14 cellular contexts compared by ENCODE assay signal in the genomic region with DNA sequence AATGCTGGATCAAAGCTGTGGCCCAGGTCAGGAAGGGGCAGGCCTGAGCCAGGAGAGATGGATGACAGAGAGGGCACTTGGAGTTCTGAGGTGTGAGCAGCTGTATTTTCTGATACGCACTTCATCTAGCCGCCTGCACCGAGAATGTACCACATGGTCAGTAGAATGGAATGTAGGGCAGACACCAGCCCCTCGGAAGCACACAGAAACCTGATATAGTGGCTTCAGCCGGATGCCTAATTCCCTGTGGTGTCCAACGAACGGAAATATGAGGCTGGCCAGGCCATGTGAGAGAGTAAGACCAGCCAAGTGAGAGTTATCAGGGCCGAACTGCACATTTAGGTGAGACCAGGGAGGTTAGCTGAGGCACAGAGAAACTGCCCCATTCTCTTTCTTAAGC. TPM values are rescaled to one million over a fixed set of nuclear protein-coding genes. Genes with fewer than 3 reads are reported as not detected.
DNase-seq lines count a peak whose midpoint lies in the region; ATAC-seq and TF ChIP-seq lines count a peak whose summit lies in the region.
"Had no signal": no experiment of that assay in that cellular context is flagged by ENCODE, and none has a peak within 500 bp of the region (broad histone marks: within the 10 kb centered on the region; RNA-seq: fewer than 3 reads in every experiment).

No MANE protein-coding gene starts in this region.

- no peak for TF ChIP-seq EP300 in tibial nerve (IDR thresholded peaks at IDR 0.05)

- peak overlapping the region; percentile 86 for H3K27ac ChIP-seq in SJCRH30
- no peak overlapping the region for H3K27ac ChIP-seq in parathyroid adenoma
- no peak overlapping the region for H3K27ac ChIP-seq in tibial nerve

- DNase-seq in BJ (ENCODE audit: low read depth): peak; percentile 39
- DNase-seq in SJCRH30: peak; percentile 84 to 90
- peak; percentile 85 for DNase-seq in glomerular visceral epithelial cell (ENCODE audit: extremely low spot score)
- DNase-seq in SIG-M5 treated with dmso at 0.1 percent for 504 hours (lab: John Stamatoyannopoulos, UW; ENCODE audit: unreplicated experiment): no peak
- no peak for DNase-seq in NCI-H2196 (lab: John Stamatoyannopoulos, UW; ENCODE audit: unreplicated experiment)
- no peak for DNase-seq in tibial nerve (ENCODE audit: low spot score in 2 of 2)
- DNase-seq: activated CD8-positive, alpha-beta memory T cell treated with anti-CD3 and anti-CD28 coated beads, Interleukin-2, amount 10 ng/mL, durations not matched to agents 7 days and 5 days; KG1; NCI-H510A; stimulated activated naive CD8-positive, alpha-beta T cell treated with anti-CD3 and anti-CD28 coated beads, Interleukin-15, amount 100 ng/mL, for 72 hours; T-helper 1 cell had no signal

- no peak overlapping the region for H3K4me3 ChIP-seq in BJ (ENCODE audit: low read depth, low read length)
- peak overlapping the region; percentile 21 for H3K4me3 ChIP-seq in SJCRH30
- no peak overlapping the region for H3K4me3 ChIP-seq in parathyroid adenoma (ENCODE audit: low read depth, low read length)
- no peak overlapping the region for H3K4me3 ChIP-seq in tibial nerve

- WGBS in tibial nerve, 2 donors: 68 to 71% methylated on average over 8 of the region's 8 CpGs

- POLR2A ChIA-PET in BJ (lab: Charles Lee): no interaction called here

- TF ChIP-seq POLR2A in tibial nerve (IDR thresholded peaks at IDR 0.05): no peak

- ATAC-seq in GM21447 (IDR thresholded peaks at IDR 0.05; ENCODE audit: unreplicated experiment): no peak
- ATAC-seq: activated CD8-positive, alpha-beta memory T cell treated with anti-CD3 and anti-CD28 coated beads, Interleukin-2, amount 10 ng/mL, durations not matched to agents 7 days and 5 days; esophagus mucosa; stimulated activated naive CD8-positive, alpha-beta T cell treated with anti-CD3 and anti-CD28 coated beads, Interleukin-15, amount 100 ng/mL, for 72 hours had no signal

- H3K27me3 ChIP-seq in BJ (ENCODE audit: control insufficient read depth, insufficient read depth, low read length): no peaks in the 10 kb centered on the region
- H3K27me3 ChIP-seq in SJCRH30: no peaks in the 10 kb centered on the region
- H3K27me3 ChIP-seq in parathyroid adenoma (ENCODE audit: control insufficient read depth, insufficient read depth, low read length): no peaks in the 10 kb centered on the region
- H3K27me3 ChIP-seq in tibial nerve: no peaks in the 10 kb centered on the region

- no peaks in the 10 kb centered on the region for H3K79me2 ChIP-seq in parathyroid adenoma

- no peak for TF ChIP-seq CTCF in BJ (IDR thresholded peaks at IDR 0.05; ENCODE audit: insufficient read depth, low read depth, low read length)
- TF ChIP-seq CTCF in parathyroid adenoma (IDR thresholded peaks at IDR 0.05): no peak
- no peak for TF ChIP-seq CTCF in tibial nerve (IDR thresholded peaks at IDR 0.05)

- no peaks in the 10 kb centered on the region for H3K9me3 ChIP-seq in SJCRH30 (replicated peaks)
- H3K9me3 ChIP-seq in parathyroid adenoma (ENCODE audit: control insufficient read depth, low read length): no peaks in the 10 kb centered on the region
- H3K9me3 ChIP-seq in tibial nerve: no peaks in the 10 kb centered on the region

- H3K36me3 ChIP-seq in BJ (ENCODE audit: control insufficient read depth, insufficient read depth, low read length): no peaks in the 10 kb centered on the region
- no peaks in the 10 kb centered on the region for H3K36me3 ChIP-seq in SJCRH30
- no peaks in the 10 kb centered on the region for H3K36me3 ChIP-seq in parathyroid adenoma (ENCODE audit: control insufficient read depth, insufficient read depth, low read length)
- H3K36me3 ChIP-seq in tibial nerve: no peaks in the 10 kb centered on the region

- CTCF ChIA-PET in BJ (lab: Yijun Ruan, JAX): no interaction called here

- H3K9ac ChIP-seq in parathyroid adenoma: no peak overlapping the region

- peak overlapping the region; percentile 5 for H2AFZ ChIP-seq in parathyroid adenoma

- H3K4me1 ChIP-seq in SJCRH30: peaks cover 21% of the 10 kb centered on the region
- no peaks in the 10 kb centered on the region for H3K4me1 ChIP-seq in parathyroid adenoma
- peaks cover 0 to 16% (median 0%) of the 10 kb centered on the region in 4 donors for H3K4me1 ChIP-seq in tibial nerve

- no peak overlapping the region for H3K4me2 ChIP-seq in parathyroid adenoma (ENCODE audit: low read length)

RNA-seq across cellular contexts. Expression of a gene that starts 46.7 kb away (rescaled TPM):
- 3.3 and 3.7 TPM in 2 replicates for polyA plus RNA-seq in BJ (2011; rRNA removed)
- 6.9 and 9.6 TPM in 2 replicates for polyA minus RNA-seq in BJ (2011; rRNA and poly(A)+ RNA removed)
- total RNA-seq in SJCRH30 (2014; rRNA removed; shearing (Covaris generic)): 4.8 and 5.0 TPM in 2 replicates
- 10 to 100 TPM; 16.3 to 30.6 (median 22.7) TPM for total RNA-seq in tibial nerve

RNA-seq across cellular contexts. Expression of a gene that starts 53.3 kb away (rescaled TPM):
- 4.5 and 7.4 TPM in 2 replicates for polyA plus RNA-seq in BJ (2011; rRNA removed)
- polyA minus RNA-seq in BJ (2011; rRNA and poly(A)+ RNA removed): 2.3 and 2.5 TPM in 2 replicates
- 9.1 and 9.5 TPM in 2 replicates for total RNA-seq in SJCRH30 (2014; rRNA removed; shearing (Covaris generic))
- total RNA-seq in tibial nerve: 1 to 10 TPM; 2.5 to 7.5 (median 4.3) TPM

Comparison
In these comparisons a context has a peak if more than half of its experiments do, and no peak if none do; other contexts are left out.
1. DNase-seq: peak in BJ (single experiment), SJCRH30 (2 of 2) and glomerular visceral epithelial cell (single experiment); none in SIG-M5 treated with dmso at 0.1 percent for 504 hours (single experiment), NCI-H2196 (single experiment) and tibial nerve (0 of 2).